In the genomic region with DNA sequence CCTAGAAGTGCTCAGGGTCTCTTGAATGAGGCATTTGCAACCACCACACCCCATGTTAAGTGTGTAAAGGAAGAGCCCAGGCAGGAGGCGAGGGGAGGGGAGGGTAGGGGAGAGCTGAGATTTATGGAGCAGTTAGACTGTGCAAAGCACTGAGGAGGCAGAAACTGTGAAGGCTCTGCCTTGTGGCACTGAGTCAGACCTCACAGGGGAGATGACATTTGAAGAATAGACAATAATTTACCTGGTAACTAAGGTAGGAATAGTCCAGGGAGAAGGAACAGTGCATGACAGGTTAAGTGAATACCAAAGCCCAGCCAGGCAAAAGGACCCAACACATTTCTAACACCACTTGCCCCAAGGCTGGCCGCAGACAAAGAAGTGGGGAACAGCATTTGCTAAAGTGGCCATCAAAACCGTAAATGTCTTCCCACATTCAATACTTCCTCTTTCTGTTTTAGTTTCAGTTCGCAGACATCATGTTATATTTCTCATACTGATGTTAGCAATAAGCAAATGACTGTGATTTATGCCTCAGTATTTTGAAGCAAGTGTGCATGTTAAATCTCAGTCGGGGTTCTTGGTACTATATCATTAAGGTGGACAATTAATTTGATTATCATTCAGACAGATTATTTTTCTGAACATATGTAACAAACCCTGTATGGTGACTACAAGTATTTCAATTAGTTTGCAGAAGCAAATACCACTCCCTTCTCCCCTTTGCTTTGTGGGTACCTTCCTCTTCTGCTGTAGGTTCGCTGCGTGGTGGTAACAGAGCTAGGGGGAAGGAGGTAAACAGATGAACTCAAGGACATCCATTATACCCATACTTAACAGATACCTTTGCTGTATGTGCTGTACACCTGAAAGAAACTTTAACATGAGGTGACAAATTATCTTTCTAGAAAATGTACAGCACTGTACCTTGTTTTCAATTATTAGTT, we compare ENCODE assay signal across 12 cellular contexts. TPM values are rescaled to one million over a fixed set of nuclear protein-coding genes. Genes with fewer than 3 reads are reported as not detected.
DNase-seq lines count a peak whose midpoint lies in the region; ATAC-seq and TF ChIP-seq lines count a peak whose summit lies in the region.
"Had no signal": no experiment of that assay in that cellular context is flagged by ENCODE, and none has a peak within 500 bp of the region (broad histone marks: within the 10 kb centered on the region; RNA-seq: fewer than 3 reads in every experiment).

No MANE protein-coding gene starts in this region.

- intact Hi-C loops in CD14-positive monocyte (cut with micrococcal nuclease) (no loop called here), esophagus squamous epithelium (cut with DNase I) (no loop called here)

- no peaks in the 10 kb centered on the region for H3K4me1 ChIP-seq in esophagus squamous epithelium

- H3K27me3 Mint-ChIP-seq in CD14-positive monocyte (ENCODE audit: low read depth in 3 of 3): peaks cover 5 to 9% (median 7%) of the 10 kb centered on the region in 3 donors

- ATAC-seq in GM19351 (IDR thresholded peaks at IDR 0.05; ENCODE audit: unreplicated experiment) (peak; percentile 98), HG02981 (IDR thresholded peaks at IDR 0.05; ENCODE audit: unreplicated experiment) (peak; percentile 96)

- no peaks in the 10 kb centered on the region for H3K27me3 ChIP-seq in esophagus squamous epithelium

- no peaks in the 10 kb centered on the region for H3K36me3 ChIP-seq in esophagus squamous epithelium

- peaks cover 9% of the 10 kb centered on the region for H3K4me1 Mint-ChIP-seq in CD14-positive monocyte

- DNase-seq in CD14-positive monocyte (ENCODE audit: low spot score): no peak
- DNase-seq in NOMO-1 (lab: John Stamatoyannopoulos, UW; ENCODE audit: unreplicated experiment in 2 of 2): peak; percentile 23 to 55
- DNase-seq in GM03348 (ENCODE audit: low spot score): no peak
- DNase-seq in amygdala (lab: John Stamatoyannopoulos, UW): no peak
- DNase-seq in esophagus squamous epithelium (lab: John Stamatoyannopoulos, UW): no peak
- no peak for DNase-seq in foreskin melanocyte

- WGBS in esophagus squamous epithelium, 2 donors: 61 to 62% methylated on average over 7 of the region's 7 CpGs

- no peak for TF ChIP-seq CTCF in CD14-positive monocyte (IDR thresholded peaks at IDR 0.05)
- TF ChIP-seq CTCF in esophagus squamous epithelium (IDR thresholded peaks at IDR 0.05): no peak

- peaks cover 0 to 7% (median 2%) of the 10 kb centered on the region in 7 donors for H3K9me3 Mint-ChIP-seq in CD14-positive monocyte

- no peak overlapping the region for H3K27ac ChIP-seq in esophagus squamous epithelium
- H3K27ac ChIP-seq: C4-2B, epithelial cell of prostate had no signal

- H3K4me3 Mint-ChIP-seq in CD14-positive monocyte: peak overlapping the region; percentile 4 to 54

- no peaks in the 10 kb centered on the region for H3K9me3 ChIP-seq in esophagus squamous epithelium

- H3K36me3 Mint-ChIP-seq in CD14-positive monocyte: no peaks in the 10 kb centered on the region

- no peak overlapping the region for H3K4me3 ChIP-seq in esophagus squamous epithelium

- TF ChIP-seq POLR2A in esophagus squamous epithelium (IDR thresholded peaks at IDR 0.05): no peak

- H3K27ac Mint-ChIP-seq in CD14-positive monocyte: peak overlapping the region in 1 of 7 donors; percentile 28

RNA-seq across cellular contexts. Expression of a gene that starts 27.5 kb away (rescaled TPM):
- polyA plus RNA-seq in CD14-positive monocyte: not detected
- 1 to 10 TPM in 1 of 4 donors, under 1 TPM in 1, not detected in 2; 0.23 to 3.4 TPM for total RNA-seq in esophagus squamous epithelium
- total RNA-seq: myocyte, RPMI7951 had no signal

Comparison
In these comparisons a context has a peak if more than half of its experiments do, and no peak if none do; other contexts are left out.
1. DNase-seq: peak in NOMO-1 (2 of 2); none in CD14-positive monocyte (single experiment), GM03348 (single experiment), amygdala (0 of 56), esophagus squamous epithelium (single experiment) and foreskin melanocyte (single experiment).